8 cellular contexts compared by ENCODE assay signal in the genomic region with DNA sequence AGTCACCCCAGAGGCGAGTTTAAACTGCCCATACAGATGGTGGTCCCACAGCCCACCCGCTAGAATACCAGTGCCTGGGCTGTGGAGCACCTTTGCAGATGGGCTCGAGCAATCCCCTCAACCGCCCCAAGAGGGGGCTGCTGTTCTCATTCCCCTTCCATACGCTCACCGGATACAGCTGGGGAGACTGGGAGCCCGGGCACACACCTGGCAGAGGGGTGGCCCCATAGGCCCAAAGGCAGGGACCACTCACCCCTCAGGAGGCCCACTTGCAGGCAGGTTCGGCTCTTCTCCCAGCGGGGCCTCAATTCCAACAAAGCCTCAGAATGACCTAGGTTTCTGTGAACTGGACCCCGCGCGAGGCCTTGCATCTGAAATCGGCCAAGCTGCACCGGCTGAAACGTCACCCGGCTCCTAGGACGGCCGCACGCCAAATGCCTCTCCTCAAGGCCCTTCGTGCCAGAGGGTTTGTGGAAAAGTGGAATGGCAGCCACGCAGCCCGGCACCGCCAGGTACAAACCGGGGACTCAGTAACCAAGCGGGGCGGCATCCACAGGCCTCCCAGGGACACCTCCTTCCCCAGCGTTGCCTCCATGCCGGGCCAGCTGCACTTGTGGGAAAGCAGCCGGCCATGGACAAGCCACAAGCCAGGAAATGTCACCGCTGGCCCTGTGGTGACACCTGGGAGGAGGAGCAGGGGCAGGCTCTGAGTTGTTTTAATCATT. TPM values are rescaled to one million over a fixed set of nuclear protein-coding genes. Genes with fewer than 3 reads are reported as not detected.
DNase-seq lines count a peak whose midpoint lies in the region; ATAC-seq and TF ChIP-seq lines count a peak whose summit lies in the region.

No MANE protein-coding gene starts in this region.

- intact Hi-C loops in activated CD4-positive, alpha-beta T cell treated with anti-CD3 and anti-CD28 coated beads for 36 hours (cut with DNase I, micrococcal nuclease), result loop anchor here in 1 of 2 experiments (10.0 kb wide), 1 partner anchor 64 kb away; no protein-coding TSS in a partner anchor
- intact Hi-C loops in esophagus muscularis mucosa (cut with DNase I), result no loop called here
- intact Hi-C loops in prostate gland (cut with DNase I), result no loop called here

- TF ChIP-seq POLR2A in esophagus muscularis mucosa (IDR thresholded peaks at IDR 0.05; ENCODE audit: low read depth) (no peak), prostate gland (IDR thresholded peaks at IDR 0.05) (no peak)

- H3K36me3 ChIP-seq in esophagus muscularis mucosa (peaks cover 0 to 59% (median 48%) of the 10 kb centered on the region in 4 donors), prostate gland (no peaks in the 10 kb centered on the region)

- no peak overlapping the region for H3K27ac Mint-ChIP-seq in activated CD4-positive, alpha-beta T cell treated with anti-CD3 and anti-CD28 coated beads for 36 hours
- peak overlapping the region in 1 of 2 donors; percentile 28 for H3K27ac Mint-ChIP-seq in T-cell

- ATAC-seq in activated CD4-positive, alpha-beta T cell treated with anti-CD3 and anti-CD28 coated beads for 36 hours, result peak; percentile 85
- peak; percentile 58 to 70 (median 66) for ATAC-seq in T-cell (replicated peaks in 1 of 4)
- no peak for ATAC-seq in GM21360 (IDR thresholded peaks at IDR 0.05; ENCODE audit: unreplicated experiment)
- no peak for ATAC-seq in HG03520 (IDR thresholded peaks at IDR 0.05; ENCODE audit: unreplicated experiment)
- ATAC-seq in HG03469 (IDR thresholded peaks at IDR 0.05; ENCODE audit: unreplicated experiment), result no peak

- H3K4me1 Mint-ChIP-seq in activated CD4-positive, alpha-beta T cell treated with anti-CD3 and anti-CD28 coated beads for 36 hours, result peaks cover 6% of the 10 kb centered on the region
- peaks cover 25 to 34% (median 31%) of the 10 kb centered on the region in 3 donors for H3K4me1 Mint-ChIP-seq in T-cell

- TF ChIP-seq CTCF in esophagus muscularis mucosa (IDR thresholded peaks at IDR 0.05), result peak; percentile 26 to 53 (median 33)
- TF ChIP-seq CTCF in prostate gland (IDR thresholded peaks at IDR 0.05), result peak in 3 of 4 experiments; percentile 28 to 40 (median 31)

- H3K4me3 Mint-ChIP-seq in activated CD4-positive, alpha-beta T cell treated with anti-CD3 and anti-CD28 coated beads for 36 hours, result no peak overlapping the region
- peak overlapping the region in 1 of 3 donors; percentile 57 for H3K4me3 Mint-ChIP-seq in T-cell

- H3K9me3 Mint-ChIP-seq in activated CD4-positive, alpha-beta T cell treated with anti-CD3 and anti-CD28 coated beads for 36 hours (ENCODE audit: low read depth), result no peaks in the 10 kb centered on the region
- no peaks in the 10 kb centered on the region for H3K9me3 Mint-ChIP-seq in T-cell

- peaks cover 22 to 70% (median 47%) of the 10 kb centered on the region in 4 donors for H3K4me1 ChIP-seq in esophagus muscularis mucosa
- peaks cover 14% of the 10 kb centered on the region for H3K4me1 ChIP-seq in prostate gland (replicated peaks)

- H3K27me3 Mint-ChIP-seq in activated CD4-positive, alpha-beta T cell treated with anti-CD3 and anti-CD28 coated beads for 36 hours, result no peaks in the 10 kb centered on the region
- H3K27me3 Mint-ChIP-seq in T-cell, result no peaks in the 10 kb centered on the region

- POLR2A ChIA-PET in activated CD4-positive, alpha-beta T cell treated with anti-CD3 and anti-CD28 coated beads for 36 hours (lab: Charles Lee), result no interaction called here
- POLR2A ChIA-PET in T-cell (lab: Charles Lee), result no interaction called here

- peaks cover 33% of the 10 kb centered on the region for H3K36me3 Mint-ChIP-seq in activated CD4-positive, alpha-beta T cell treated with anti-CD3 and anti-CD28 coated beads for 36 hours (ENCODE audit: low read depth)
- H3K36me3 Mint-ChIP-seq in T-cell, result peaks cover 27% of the 10 kb centered on the region

- DNase-seq in activated CD4-positive, alpha-beta T cell treated with anti-CD3 and anti-CD28 coated beads for 36 hours, result peak; percentile 60
- no peak for DNase-seq in activated CD4-positive, alpha-beta T cell treated with anti-CD3 and anti-CD28 coated beads, Interleukin-2, amount 50 U/mL, for 4 hours
- DNase-seq in T-cell, result peak in 11 of 34 experiments; percentile 14 to 45 (median 26)
- no peak for DNase-seq in esophagus muscularis mucosa (ENCODE audit: extremely low spot score)
- no peak for DNase-seq in prostate gland (ENCODE audit: low spot score)

- CTCF ChIA-PET in activated CD4-positive, alpha-beta T cell treated with anti-CD3 and anti-CD28 coated beads for 36 hours (lab: Charles Lee), result no interaction called here
- CTCF ChIA-PET in T-cell (lab: Charles Lee), result interaction anchor here in 1 of 2 donors (0.7 kb wide), 1 partner anchor 18 kb away, joined by 6 read pairs; no protein-coding TSS in a partner anchor

- 89% methylated on average over 24 of the region's 30 CpGs for WGBS in esophagus muscularis mucosa
- 87% methylated on average over 30 of the region's 30 CpGs for WGBS in prostate gland

- no peaks in the 10 kb centered on the region for H3K9me3 ChIP-seq in esophagus muscularis mucosa
- no peaks in the 10 kb centered on the region for H3K9me3 ChIP-seq in prostate gland

- TF ChIP-seq EP300 in esophagus muscularis mucosa (IDR thresholded peaks at IDR 0.05), result no peak

- H3K4me3 ChIP-seq in esophagus muscularis mucosa (no peak overlapping the region), prostate gland (no peak overlapping the region)

- H3K27ac ChIP-seq in esophagus muscularis mucosa (replicated peaks in 1 of 4), result no peak overlapping the region
- H3K27ac ChIP-seq in prostate gland, result peak overlapping the region; percentile 13 to 60

- no peaks in the 10 kb centered on the region for H3K27me3 ChIP-seq in esophagus muscularis mucosa
- no peaks in the 10 kb centered on the region for H3K27me3 ChIP-seq in prostate gland (replicated peaks; ENCODE audit: insufficient read depth)

RNA-seq across cellular contexts. Expression of a gene that starts 18.7 kb away (rescaled TPM):
- 10 to 100 TPM; 45.0 to 46.6 TPM for total RNA-seq in activated CD4-positive, alpha-beta T cell treated with anti-CD3 and anti-CD28 coated beads for 36 hours
- total RNA-seq in T-cell (10 to 100 TPM; 31.4 to 59.8 (median 57.2) TPM), esophagus muscularis mucosa (10 to 100 TPM; 21.5 to 46.9 (median 33.4) TPM), prostate gland (10 to 100 TPM; 39.9 to 41.4 TPM)

Comparison
In these comparisons a context has a peak if more than half of its experiments do, and no peak if none do; other contexts are left out.
1. ATAC-seq: peak in activated CD4-positive, alpha-beta T cell treated with anti-CD3 and anti-CD28 coated beads for 36 hours (single experiment) and T-cell (4 of 4); none in GM21360 (single experiment), HG03520 (single experiment) and HG03469 (single experiment).
2. H3K27ac ChIP-seq: peak in prostate gland (2 of 2); none in esophagus muscularis mucosa (0 of 4).